In the genomic region with DNA sequence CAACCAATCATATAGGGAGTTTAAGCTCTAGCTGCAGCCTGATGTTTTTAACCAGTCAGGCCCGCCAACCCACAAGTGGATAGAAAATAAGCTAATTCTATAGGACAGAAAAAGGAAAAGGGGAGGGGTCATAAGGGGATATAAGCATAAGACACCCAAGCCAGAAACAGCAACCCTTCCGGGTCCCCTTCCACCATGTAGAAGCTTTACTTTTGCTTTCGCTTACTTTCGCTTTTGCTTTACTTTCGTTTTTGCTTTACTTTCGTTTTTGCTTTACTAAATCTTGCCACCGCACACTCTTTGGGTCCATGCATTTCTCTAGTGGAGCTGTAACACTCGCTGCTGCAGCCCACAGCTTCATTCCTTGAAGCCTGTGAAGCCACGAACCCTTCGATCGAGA, we compare ENCODE assay signal across 7 cellular contexts.
DNase-seq lines count a peak whose midpoint lies in the region; ATAC-seq and TF ChIP-seq lines count a peak whose summit lies in the region.
"Not testable (repeated sequence)": the region's sequence is repeated elsewhere in the genome, so short reads cannot be mapped to it uniquely, and the experiment has no call there.

No MANE protein-coding gene starts in this region.

- H3K27ac Mint-ChIP-seq in activated CD4-positive, alpha-beta T cell treated with anti-CD3 and anti-CD28 coated beads, Interleukin-2, amount 10 ng/mL, durations not matched to agents 24 days and 14 days = not testable (repeated sequence)
- peak overlapping the region; percentile 76 for H3K27ac Mint-ChIP-seq in central memory CD8-positive, alpha-beta T cell (ENCODE audit: low read depth)

- H3K4me2 ChIP-seq in Karpas-422 (ENCODE audit: low read depth, low read length, poor library complexity, severe bottlenecking) = peak overlapping the region; percentile 35
- peak overlapping the region; percentile 47 for H3K4me2 ChIP-seq in OCI-LY1 (ENCODE audit: low read length)

- peak; percentile 80 for ATAC-seq in GM19351 (IDR thresholded peaks at IDR 0.05; ENCODE audit: unreplicated experiment)
- ATAC-seq in HG02852 (IDR thresholded peaks at IDR 0.05; ENCODE audit: unreplicated experiment) = peak; percentile 75
- ATAC-seq in central memory CD8-positive, alpha-beta T cell (replicated peaks; ENCODE audit: extremely low read depth, poor library complexity, severe bottlenecking) = peak; percentile 75

- not testable (repeated sequence) for H3K79me2 ChIP-seq in Karpas-422 (ENCODE audit: low read length); OCI-LY1 (ENCODE audit: insufficient read depth, low read length)

- not testable (repeated sequence) for H3K27me3 Mint-ChIP-seq in activated CD4-positive, alpha-beta T cell treated with anti-CD3 and anti-CD28 coated beads, Interleukin-2, amount 10 ng/mL, durations not matched to agents 24 days and 14 days; central memory CD8-positive, alpha-beta T cell

- not testable (repeated sequence) for H3K9me2 ChIP-seq in Karpas-422 (replicated peaks; ENCODE audit: insufficient read depth, low read length); OCI-LY1 (ENCODE audit: low read depth, low read length)

- intact Hi-C loops in activated CD4-positive, alpha-beta T cell treated with anti-CD3 and anti-CD28 coated beads, Interleukin-2, amount 10 ng/mL, durations not matched to agents 24 days and 14 days (cut with micrococcal nuclease) = not testable (repeated sequence)

- not testable (repeated sequence) for H3K9me3 ChIP-seq in Karpas-422 (ENCODE audit: low read length); OCI-LY1 (ENCODE audit: low read length)

- not testable (repeated sequence) for H3F3A ChIP-seq in OCI-LY1 (ENCODE audit: insufficient read depth, low read length)

- DNase-seq in DMS79 (lab: John Stamatoyannopoulos, UW) = peak; percentile 9
- not testable (repeated sequence) for DNase-seq in Karpas-422; central memory CD8-positive, alpha-beta T cell (ENCODE audit: low spot score in 2 of 2)
- DNase-seq in activated CD4-positive, alpha-beta T cell treated with anti-CD3 and anti-CD28 coated beads, Interleukin-2, amount 10 ng/mL, durations not matched to agents 24 days and 14 days = peak; percentile 62

- H3K9me3 Mint-ChIP-seq in activated CD4-positive, alpha-beta T cell treated with anti-CD3 and anti-CD28 coated beads, Interleukin-2, amount 10 ng/mL, durations not matched to agents 24 days and 14 days = peaks cover 13% of the 10 kb centered on the region
- H3K9me3 Mint-ChIP-seq in central memory CD8-positive, alpha-beta T cell = not testable (repeated sequence)

- H3K4me1 Mint-ChIP-seq in activated CD4-positive, alpha-beta T cell treated with anti-CD3 and anti-CD28 coated beads, Interleukin-2, amount 10 ng/mL, durations not matched to agents 24 days and 14 days; central memory CD8-positive, alpha-beta T cell: not testable (repeated sequence)

- H4K20me1 ChIP-seq in Karpas-422 (ENCODE audit: insufficient read depth, low read depth, low read length); OCI-LY1 (ENCODE audit: insufficient read depth, low read length): not testable (repeated sequence)

- peak overlapping the region; percentile 32; the same call in 1 of the 2 replicates for H3K4me3 ChIP-seq in Karpas-422 (ENCODE audit: low read length)
- H3K4me3 ChIP-seq in OCI-LY1 (ENCODE audit: low read depth, low read length, poor library complexity, severe bottlenecking) = peak overlapping the region; percentile 31

- not testable (repeated sequence) for H3K36me3 Mint-ChIP-seq in activated CD4-positive, alpha-beta T cell treated with anti-CD3 and anti-CD28 coated beads, Interleukin-2, amount 10 ng/mL, durations not matched to agents 24 days and 14 days (ENCODE audit: low read depth); central memory CD8-positive, alpha-beta T cell (ENCODE audit: insufficient read depth)

- not testable (repeated sequence) for TF ChIP-seq CTCF in OCI-LY1 (IDR thresholded peaks at IDR 0.05; ENCODE audit: low read length)

- H3K4me3 Mint-ChIP-seq in activated CD4-positive, alpha-beta T cell treated with anti-CD3 and anti-CD28 coated beads, Interleukin-2, amount 10 ng/mL, durations not matched to agents 24 days and 14 days = peak overlapping the region; percentile 52
- peak overlapping the region; percentile 75 for H3K4me3 Mint-ChIP-seq in central memory CD8-positive, alpha-beta T cell

- H3K9ac ChIP-seq in Karpas-422 (ENCODE audit: low read length); OCI-LY1 (ENCODE audit: low read length): not testable (repeated sequence)

- H2AFZ ChIP-seq in Karpas-422 (ENCODE audit: low read length) = 0 out of 2 replicates have a peak overlapping the region, but pooled peaks have one; percentile 65
- H2AFZ ChIP-seq in OCI-LY1 (ENCODE audit: low read length) = peak overlapping the region; percentile 82; the same call in 1 of the 2 replicates

- not testable (repeated sequence) for H3K4me1 ChIP-seq in Karpas-422 (ENCODE audit: low read length); OCI-LY1 (ENCODE audit: insufficient read depth, low read length, severe bottlenecking)

- H3K36me3 ChIP-seq in Karpas-422 (ENCODE audit: insufficient read depth, low read length); OCI-LY1 (ENCODE audit: insufficient read depth, low read length): not testable (repeated sequence)

- not testable (repeated sequence) for H3K27ac ChIP-seq in Karpas-422 (ENCODE audit: low read length); OCI-LY1 (ENCODE audit: low read depth, low read length, poor library complexity, severe bottlenecking)

- not testable (repeated sequence) for H3K27me3 ChIP-seq in Karpas-422 (ENCODE audit: low read length); OCI-LY1 (ENCODE audit: insufficient read depth, low read length)
